ENCODE assay signal across 3 cellular contexts in genomic region chr16:79131676-79132075, GRCh38.
TF ChIP-seq lines count a peak whose summit lies in the region.

No MANE protein-coding gene starts in this region.

TF ChIP-seq in HepG2, 621 proteins besides CTCF, POLR2A, EP300 and RAD21:
- TF ChIP-seq ZNF816 (CRISPR knock-in tag; IDR thresholded peaks at IDR 0.05; ENCODE audit: borderline replicate concordance), result no peak
- no peak for TF ChIP-seq KMT2B (CRISPR knock-in tag; IDR thresholded peaks at IDR 0.05)
- peak; percentile 71; the same call in 1 of the 2 replicates for TF ChIP-seq ZNF431 (CRISPR knock-in tag; IDR thresholded peaks at IDR 0.05; ENCODE audit: borderline replicate concordance, low read depth)
TF ChIP-seq in HepG2: peak in this region for 1.

TF ChIP-seq in HEK293, 187 proteins besides CTCF, POLR2A, EP300 and RAD21:
- TF ChIP-seq ZNF335 (tag by site-specific recombination; conservative IDR thresholded peaks at IDR 0.05) (no peak), SETDB1 (IDR thresholded peaks at IDR 0.05; ENCODE audit: insufficient read length, low read length) (peak; percentile 49)

TF ChIP-seq in K562, 482 proteins besides CTCF, POLR2A, EP300 and RAD21:
- TF ChIP-seq AFF4 (CRISPR knock-in tag; IDR thresholded peaks at IDR 0.05), result no peak
- TF ChIP-seq RBBP5 (IDR thresholded peaks at IDR 0.05; ENCODE audit: borderline replicate concordance, insufficient read depth, low read length, poor library complexity, severe bottlenecking), result no peak
- TF ChIP-seq ZNF431 (CRISPR knock-in tag; IDR thresholded peaks at IDR 0.05), result peak; percentile 91
